Comparison of ENCODE assay signal across 8 cellular contexts in the genomic region with DNA sequence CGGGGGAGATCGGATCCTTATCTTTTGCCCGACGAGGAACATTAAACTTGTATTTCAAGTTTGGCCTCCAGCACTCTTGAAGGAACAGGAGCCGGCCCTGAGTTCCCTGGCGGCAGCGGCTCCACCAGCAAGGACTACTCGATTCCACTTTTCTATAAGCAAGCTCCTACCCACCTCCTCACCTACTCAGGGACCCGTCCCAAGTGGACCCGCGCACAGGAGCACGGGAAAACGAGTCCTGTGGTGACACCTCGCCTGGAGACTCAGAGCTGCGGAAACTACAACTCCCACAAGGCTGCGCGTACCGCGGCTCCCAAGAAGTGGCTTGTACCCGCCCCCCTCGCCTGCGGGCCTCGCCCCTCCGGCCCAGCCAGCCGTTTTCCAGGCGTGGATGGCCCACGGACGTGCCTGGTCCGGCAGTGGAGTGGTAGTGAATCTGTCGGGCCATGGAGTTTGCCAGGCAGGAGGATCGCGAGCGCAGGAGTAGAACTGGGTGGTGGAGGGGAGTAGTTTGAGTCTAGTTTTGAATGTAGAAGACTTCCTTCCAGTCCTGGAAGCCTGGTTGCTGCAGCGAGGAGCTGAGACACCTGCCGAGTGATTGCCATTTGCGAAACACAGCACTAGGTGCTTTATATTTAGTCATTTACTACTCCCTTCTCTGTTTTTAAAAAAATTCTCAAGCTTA. TPM values are rescaled to one million over a fixed set of nuclear protein-coding genes. Genes with fewer than 3 reads are reported as not detected.
A peak's percentile ranks its signal among the peaks of the same experiment; 100 is the strongest.
DNase-seq lines count a peak whose midpoint lies in the region; ATAC-seq and TF ChIP-seq lines count a peak whose summit lies in the region.

A gene (minus strand): TSS at position 206 of the 685 bp plus-strand sequence. CDS start 476 bp downstream, outside the sequence.

- H3K9me3 ChIP-seq in fibroblast of lung (ENCODE audit: control insufficient read depth, insufficient read depth, low read depth, low read length), result no peaks in the 10 kb centered on the region

- peak within 1 kb of the TSS; percentile 83 for H3K9ac ChIP-seq in KMS-11
- H3K9ac ChIP-seq in fibroblast of lung (ENCODE audit: insufficient read depth, low read length), result peak within 1 kb of the TSS; percentile 51

- peaks cover 15 to 28% (median 26%) of the 10 kb centered on the region in 3 donors for H3K27me3 Mint-ChIP-seq in naive B cell

- no peaks in the 10 kb centered on the region for H3K27me3 ChIP-seq in KMS-11 (ENCODE audit: insufficient read depth, low read depth)
- no peaks in the 10 kb centered on the region for H3K27me3 ChIP-seq in fibroblast of lung (ENCODE audit: control insufficient read depth, insufficient read depth, low read length)

- H3K4me2 ChIP-seq in KMS-11 (peak within 1 kb of the TSS; percentile 88), fibroblast of lung (ENCODE audit: extremely low read depth, insufficient read depth, low read length) (peak within 1 kb of the TSS; percentile 65)

- H3K79me2 ChIP-seq in KMS-11 (ENCODE audit: insufficient read depth, low read depth) (peaks cover 17% of the 10 kb centered on the region; the same call in 1 of the 2 replicates), fibroblast of lung (ENCODE audit: control insufficient read depth, insufficient read depth, low read length) (no peaks in the 10 kb centered on the region)

- H3K4me1 Mint-ChIP-seq in naive B cell, result peaks cover 4 to 20% (median 15%) of the 10 kb centered on the region in 3 donors
- peaks cover 14% of the 10 kb centered on the region for H3K4me1 Mint-ChIP-seq in stimulated activated effector memory CD8-positive, alpha-beta T cell treated with anti-CD3 and anti-CD28 coated beads, Interleukin-12 subunit alpha, Interleukin-12 subunit beta, amount 100 ng/mL, for 72 hours

- no peaks in the 10 kb centered on the region for H3K36me3 Mint-ChIP-seq in naive B cell
- H3K36me3 Mint-ChIP-seq in stimulated activated effector memory CD8-positive, alpha-beta T cell treated with anti-CD3 and anti-CD28 coated beads, Interleukin-12 subunit alpha, Interleukin-12 subunit beta, amount 100 ng/mL, for 72 hours, result no peaks in the 10 kb centered on the region

- H4K20me1 ChIP-seq in KMS-11 (ENCODE audit: insufficient read depth) (no peaks in the 10 kb centered on the region), fibroblast of lung (ENCODE audit: control insufficient read depth, extremely low read depth, insufficient read depth, low read length) (no peaks in the 10 kb centered on the region)

- H3K4me3 ChIP-seq in KMS-11 (IDR thresholded peaks at IDR 0.05; ENCODE audit: insufficient read depth, low read depth, low read length) (peak within 1 kb of the TSS; percentile 100), fibroblast of lung (replicated peaks in 1 of 4; ENCODE audit: control extremely low read depth in 1 of 4, insufficient read depth in 1 of 4, low read depth in 3 of 4, low read length in 4 of 4) (peak within 1 kb of the TSS; percentile 58 to 81 (median 68))

- ATAC-seq in GM21786 (IDR thresholded peaks at IDR 0.05; ENCODE audit: unreplicated experiment) (peak; percentile 91), naive B cell (ENCODE audit: low read depth in 2 of 2) (peak; percentile 92 to 94)
- peak; percentile 98 for ATAC-seq in stimulated activated effector memory CD8-positive, alpha-beta T cell treated with anti-CD3 and anti-CD28 coated beads, Interleukin-12 subunit alpha, Interleukin-12 subunit beta, amount 100 ng/mL, for 72 hours

- H2AFZ ChIP-seq in KMS-11 (ENCODE audit: low read depth) (peak within 1 kb of the TSS; percentile 83), fibroblast of lung (ENCODE audit: low read length) (peak within 1 kb of the TSS; percentile 74)

- no peaks in the 10 kb centered on the region for H3K36me3 ChIP-seq in KMS-11 (ENCODE audit: insufficient read depth)
- H3K36me3 ChIP-seq in fibroblast of lung (ENCODE audit: control insufficient read depth, insufficient read depth, low read length), result no peaks in the 10 kb centered on the region

- DNase-seq in DMS79 (lab: John Stamatoyannopoulos, UW) (peak; percentile 89), RPMI8226 (peak; percentile 98), fibroblast of lung (ENCODE audit: low read depth in 2 of 2) (peak; percentile 94 to 96), naive B cell (peak; percentile 73)
- DNase-seq in activated T-helper 1 cell treated with anti-CD3 and anti-CD28 coated beads, Interleukin-2, amount 50 U/mL, for 16 hours (ENCODE audit: low read depth in 1 of 2, low spot score in 1 of 2), result peak; percentile 69 to 74
- DNase-seq in stimulated activated effector memory CD8-positive, alpha-beta T cell treated with anti-CD3 and anti-CD28 coated beads, Interleukin-12 subunit alpha, Interleukin-12 subunit beta, amount 100 ng/mL, for 72 hours (ENCODE audit: low spot score in 2 of 2), result peak; percentile 76 to 91

- peaks cover 18% of the 10 kb centered on the region for H3K4me1 ChIP-seq in KMS-11 (ENCODE audit: low read depth, poor library complexity, severe bottlenecking)
- no peaks in the 10 kb centered on the region for H3K4me1 ChIP-seq in fibroblast of lung (ENCODE audit: control insufficient read depth, extremely low read depth, insufficient read depth, low read length)

- H3K27ac ChIP-seq in KMS-11 (peak within 1 kb of the TSS; percentile 73), fibroblast of lung (ENCODE audit: insufficient read depth, low read length) (peak within 1 kb of the TSS; percentile 20)

- H3K4me3 Mint-ChIP-seq in naive B cell, result peak within 1 kb of the TSS; percentile 90 to 99 (median 96)
- peak within 1 kb of the TSS; percentile 90 for H3K4me3 Mint-ChIP-seq in stimulated activated effector memory CD8-positive, alpha-beta T cell treated with anti-CD3 and anti-CD28 coated beads, Interleukin-12 subunit alpha, Interleukin-12 subunit beta, amount 100 ng/mL, for 72 hours

- H3K9me3 Mint-ChIP-seq in naive B cell, result peaks cover 0 to 3% (median 0%) of the 10 kb centered on the region in 7 donors
- H3K9me3 Mint-ChIP-seq in stimulated activated effector memory CD8-positive, alpha-beta T cell treated with anti-CD3 and anti-CD28 coated beads, Interleukin-12 subunit alpha, Interleukin-12 subunit beta, amount 100 ng/mL, for 72 hours, result no peaks in the 10 kb centered on the region

- peak within 1 kb of the TSS in 5 of 6 donors; percentile 6 to 76 (median 51) for H3K27ac Mint-ChIP-seq in naive B cell
- H3K27ac Mint-ChIP-seq in stimulated activated effector memory CD8-positive, alpha-beta T cell treated with anti-CD3 and anti-CD28 coated beads, Interleukin-12 subunit alpha, Interleukin-12 subunit beta, amount 100 ng/mL, for 72 hours, result peak within 1 kb of the TSS; percentile 87

- TF ChIP-seq CTCF in KMS-11 (conservative IDR thresholded peaks at IDR 0.05; ENCODE audit: low read depth, low read length), result no peak; the same call in 1 of the 2 replicates
- no peak for TF ChIP-seq CTCF in fibroblast of lung (conservative IDR thresholded peaks at IDR 0.05 in 1 of 2, IDR thresholded peaks at IDR 0.05 in 1 of 2; ENCODE audit: low read depth in 1 of 2, low read length in 2 of 2)

RNA-seq across cellular contexts. Expression of the gene that starts here (rescaled TPM):
- 5.1 and 7.4 TPM in 2 replicates for total RNA-seq in fibroblast of lung
- polyA plus RNA-seq in fibroblast of lung (3.9 and 7.6 TPM in 2 replicates), naive B cell (ENCODE audit: low read depth in 6 of 6) (1 to 10 TPM in 5 of 6 donors, not detected in 1; 3.4 to 8.9 (median 5.6) TPM)
- polyA plus RNA-seq in fibroblast of lung (2012), result 5.9 and 12.2 TPM in 2 replicates
- polyA minus RNA-seq in fibroblast of lung (ENCODE audit: low replicate concordance), result 5.3 and 11.6 TPM in 2 replicates

Comparison
In these comparisons a context has a peak if more than half of its experiments do, and no peak if none do; other contexts are left out.
1. Peak in every context shown above with its lines: DNase-seq, ATAC-seq, H3K4me3 ChIP-seq and H3K27ac ChIP-seq.